8 cellular contexts compared by ENCODE assay signal in the genomic region with DNA sequence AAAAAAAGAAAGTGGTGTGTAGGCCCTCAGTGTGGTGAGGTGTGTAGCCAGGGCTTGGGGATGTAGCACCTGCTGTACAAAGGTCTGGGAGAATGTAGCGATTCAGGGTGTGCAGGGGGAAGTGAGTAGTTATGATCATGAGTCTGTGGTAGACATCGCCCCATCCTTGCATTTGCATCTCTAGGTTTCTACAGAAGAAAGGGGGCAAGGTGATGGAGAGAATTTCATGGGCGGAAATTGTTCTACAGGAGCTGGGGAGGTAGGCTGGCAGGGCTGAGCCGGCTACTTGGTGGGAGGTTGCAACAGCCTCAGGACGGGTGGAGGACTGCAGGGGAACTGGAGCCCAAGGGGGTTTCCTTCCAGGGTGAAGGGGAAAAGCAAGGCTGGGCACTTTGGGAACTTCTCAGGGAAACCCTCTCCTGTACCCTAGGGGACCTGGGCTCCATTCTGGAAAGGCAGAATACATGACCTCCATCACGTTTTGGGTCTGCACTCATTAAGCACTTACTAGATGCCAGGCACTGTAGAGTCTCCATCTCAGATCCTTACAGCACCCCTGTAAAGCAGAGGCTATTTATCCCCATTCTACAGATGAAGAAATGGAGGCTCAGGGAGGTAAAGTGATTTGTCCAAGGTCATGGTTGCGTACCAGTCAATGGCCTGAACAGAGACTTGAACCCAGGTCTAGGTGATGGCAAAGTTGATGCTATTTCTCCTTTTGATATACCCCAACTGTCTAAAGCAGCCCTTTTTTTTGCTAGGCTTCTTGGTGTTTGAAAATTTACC. TPM values are rescaled to one million over a fixed set of nuclear protein-coding genes. Genes with fewer than 3 reads are reported as not detected.
DNase-seq lines count a peak whose midpoint lies in the region; ATAC-seq and TF ChIP-seq lines count a peak whose summit lies in the region.

No MANE protein-coding gene starts in this region.

- H3K27me3 ChIP-seq in CD4-positive, CD25-positive, alpha-beta regulatory T cell (ENCODE audit: control insufficient read depth, insufficient read depth, low read length) = no peaks in the 10 kb centered on the region
- H3K27me3 ChIP-seq in PC-3 (ENCODE audit: low read length) = no peaks in the 10 kb centered on the region

- CTCF ChIA-PET in PC-3 (lab: Charles Lee) = no interaction called here

- no peaks in the 10 kb centered on the region for H4K20me1 ChIP-seq in PC-3 (ENCODE audit: low read length)

- BruUV-seq in PC-3 (replicated peaks; lab: Mats Ljungman, UMichigan) = no TSS peak

- ATAC-seq in CD4-positive, CD25-positive, alpha-beta regulatory T cell (ENCODE audit: low read depth in 2 of 2) = peak; percentile 30 to 43
- ATAC-seq in HG03139 (IDR thresholded peaks at IDR 0.05; ENCODE audit: unreplicated experiment) = peak; percentile 58
- no peak for ATAC-seq in PC-3

- H3K36me3 Mint-ChIP-seq in CD4-positive, CD25-positive, alpha-beta regulatory T cell = peaks cover 10% of the 10 kb centered on the region
- H3K36me3 Mint-ChIP-seq in dendritic cell treated with granulocyte-macrophage colony-stimulating factor and Interleukin-4, amounts not matched to agents 40 ng/mL and 50 ng/mL, for 4 days (ENCODE audit: low read depth) = peaks cover 6% of the 10 kb centered on the region
- peaks cover 1% of the 10 kb centered on the region for H3K36me3 Mint-ChIP-seq in chondrocyte (ENCODE audit: low read depth)

- H3K27ac ChIP-seq in CD4-positive, CD25-positive, alpha-beta regulatory T cell (ENCODE audit: insufficient read depth, low read length, poor library complexity, severe bottlenecking) = peak overlapping the region; percentile 81
- H3K27ac ChIP-seq in PC-3 (ENCODE audit: low read length) = no peak overlapping the region

- no peak overlapping the region for H2AFZ ChIP-seq in PC-3 (ENCODE audit: low read length)

- no peaks in the 10 kb centered on the region for H3F3A ChIP-seq in PC-3 (ENCODE audit: low read length, unreplicated experiment)

- H3K9ac ChIP-seq in PC-3 (ENCODE audit: low read length) = no peak overlapping the region

- no peaks in the 10 kb centered on the region for H3K79me2 ChIP-seq in PC-3 (ENCODE audit: low read length)

- H3K9me2 ChIP-seq in PC-3 (replicated peaks; ENCODE audit: low read length) = no peaks in the 10 kb centered on the region

- intact Hi-C loops in dendritic cell treated with granulocyte-macrophage colony-stimulating factor and Interleukin-4, amounts not matched to agents 40 ng/mL and 50 ng/mL, for 4 days (cut with micrococcal nuclease) = no loop called here
- intact Hi-C loops in PC-3 (cut with micrococcal nuclease) = no loop called here

- peak overlapping the region; percentile 75 for H3K4me3 ChIP-seq in CD4-positive, CD25-positive, alpha-beta regulatory T cell (ENCODE audit: low read depth, low read length)
- no peak overlapping the region for H3K4me3 ChIP-seq in PC-3 (ENCODE audit: low read length)

- H3K9me3 ChIP-seq in CD4-positive, CD25-positive, alpha-beta regulatory T cell (ENCODE audit: control insufficient read depth in 2 of 2, low read length in 2 of 2) = no peaks in the 10 kb centered on the region
- H3K9me3 ChIP-seq in PC-3 (ENCODE audit: low read length) = no peaks in the 10 kb centered on the region

- DNase-seq in CD4-positive, CD25-positive, alpha-beta regulatory T cell = peak in 1 of 3 donors; percentile 81
- DNase-seq in GM19240 (ENCODE audit: insufficient read length, low spot score) (peak; percentile 64), PC-3 (no peak), chondrocyte (ENCODE audit: low spot score) (no peak), iPS-NIHi7 (ENCODE audit: extremely low spot score) (no peak)
- no peak for DNase-seq in activated CD8-positive, alpha-beta memory T cell treated with anti-CD3 and anti-CD28 coated beads, Interleukin-2, amount 50 U/mL, for 4 hours

- TF ChIP-seq CTCF in PC-3 (conservative IDR thresholded peaks at IDR 0.05; ENCODE audit: low read depth, low read length) = no peak
- no peak for TF ChIP-seq CTCF in chondrocyte (IDR thresholded peaks at IDR 0.05)

- H3K27me3 Mint-ChIP-seq in CD4-positive, CD25-positive, alpha-beta regulatory T cell = no peaks in the 10 kb centered on the region
- no peaks in the 10 kb centered on the region for H3K27me3 Mint-ChIP-seq in dendritic cell treated with granulocyte-macrophage colony-stimulating factor and Interleukin-4, amounts not matched to agents 40 ng/mL and 50 ng/mL, for 4 days
- H3K27me3 Mint-ChIP-seq in chondrocyte (ENCODE audit: low read depth) = peaks cover 8% of the 10 kb centered on the region

- H3K4me1 Mint-ChIP-seq in CD4-positive, CD25-positive, alpha-beta regulatory T cell = peaks cover 40 to 95% (median 62%) of the 10 kb centered on the region in 4 donors
- peaks cover 78% of the 10 kb centered on the region for H3K4me1 Mint-ChIP-seq in dendritic cell treated with granulocyte-macrophage colony-stimulating factor and Interleukin-4, amounts not matched to agents 40 ng/mL and 50 ng/mL, for 4 days (ENCODE audit: low read depth)
- H3K4me1 Mint-ChIP-seq in chondrocyte (ENCODE audit: low read depth) = peaks cover 10% of the 10 kb centered on the region

- no peaks in the 10 kb centered on the region for H3K36me3 ChIP-seq in CD4-positive, CD25-positive, alpha-beta regulatory T cell (ENCODE audit: control insufficient read depth, insufficient read depth, low read length)
- no peaks in the 10 kb centered on the region for H3K36me3 ChIP-seq in PC-3 (ENCODE audit: low read depth, low read length)

- peaks cover 76% of the 10 kb centered on the region for H3K4me1 ChIP-seq in CD4-positive, CD25-positive, alpha-beta regulatory T cell (ENCODE audit: control insufficient read depth, insufficient read depth, low read length, poor library complexity, severe bottlenecking)
- H3K4me1 ChIP-seq in PC-3 (ENCODE audit: insufficient read depth, low read length) = peaks cover 24% of the 10 kb centered on the region

- H3K4me3 Mint-ChIP-seq in CD4-positive, CD25-positive, alpha-beta regulatory T cell = peak overlapping the region; percentile 34 to 86 (median 81)
- H3K4me3 Mint-ChIP-seq in dendritic cell treated with granulocyte-macrophage colony-stimulating factor and Interleukin-4, amounts not matched to agents 40 ng/mL and 50 ng/mL, for 4 days = no peak overlapping the region
- H3K4me3 Mint-ChIP-seq in chondrocyte (ENCODE audit: unreplicated experiment) = no peak overlapping the region

- peak overlapping the region; percentile 96 to 100 (median 99) for H3K27ac Mint-ChIP-seq in CD4-positive, CD25-positive, alpha-beta regulatory T cell
- H3K27ac Mint-ChIP-seq in dendritic cell treated with granulocyte-macrophage colony-stimulating factor and Interleukin-4, amounts not matched to agents 40 ng/mL and 50 ng/mL, for 4 days = peak overlapping the region; percentile 78
- H3K27ac Mint-ChIP-seq in chondrocyte (ENCODE audit: unreplicated experiment) = no peak overlapping the region

- no peaks in the 10 kb centered on the region for H3K9me3 Mint-ChIP-seq in CD4-positive, CD25-positive, alpha-beta regulatory T cell
- H3K9me3 Mint-ChIP-seq in dendritic cell treated with granulocyte-macrophage colony-stimulating factor and Interleukin-4, amounts not matched to agents 40 ng/mL and 50 ng/mL, for 4 days = no peaks in the 10 kb centered on the region
- peaks cover 3% of the 10 kb centered on the region for H3K9me3 Mint-ChIP-seq in chondrocyte (ENCODE audit: low read depth)

- POLR2A ChIA-PET in PC-3 (lab: Charles Lee; ENCODE audit: unreplicated experiment) = no interaction called here

- H3K4me2 ChIP-seq in PC-3 (ENCODE audit: low read length) = no peak overlapping the region

RNA-seq across cellular contexts. Expression of a gene that starts 14.5 kb away (rescaled TPM):
- 252 TPM for total RNA-seq in CD4-positive, CD25-positive, alpha-beta regulatory T cell
- 100 to 1,000 TPM; 347 to 450 (median 421) TPM for polyA plus RNA-seq in CD4-positive, CD25-positive, alpha-beta regulatory T cell
- total RNA-seq in PC-3 (2014; rRNA removed) (0.29 and 1.3 TPM in 2 replicates), chondrocyte (0.22 TPM in 1 of 3 replicates, not detected in the others)

Comparison
In these comparisons a context has a peak if more than half of its experiments do, and no peak if none do; other contexts are left out.
1. H3K4me3 Mint-ChIP-seq: peak in CD4-positive, CD25-positive, alpha-beta regulatory T cell (4 of 4); none in dendritic cell treated with granulocyte-macrophage colony-stimulating factor and Interleukin-4, amounts not matched to agents 40 ng/mL and 50 ng/mL, for 4 days (single experiment) and chondrocyte (single experiment).
2. RNA of a gene that starts 14.5 kb away (total RNA-seq): 252 TPM in CD4-positive, CD25-positive, alpha-beta regulatory T cell (single experiment); 0.29 to 1.3 TPM in PC-3 and 0.22 TPM in chondrocyte; every median in the first group is over 100 times any median in the second.